Comparison of ENCODE assay signal across 12 cellular contexts in genomic region chr9:18890372-18890771, GRCh38.
DNase-seq lines count a peak whose midpoint lies in the region; ATAC-seq and TF ChIP-seq lines count a peak whose summit lies in the region.
"Had no signal": no experiment of that assay in that cellular context is flagged by ENCODE, and none has a peak within 500 bp of the region (broad histone marks: within the 10 kb centered on the region; RNA-seq: fewer than 3 reads in every experiment).

No MANE protein-coding gene starts in this region.

- no peak overlapping the region for H3K4me3 Mint-ChIP-seq in T-cell
- H3K4me3 Mint-ChIP-seq: activated naive CD8-positive, alpha-beta T cell; stimulated activated effector memory CD8-positive, alpha-beta T cell treated with anti-CD3 and anti-CD28 coated beads, Interleukin-12 subunit alpha, Interleukin-12 subunit beta, amount 100 ng/mL, for 72 hours had no signal

- CTCF ChIA-PET in T-cell (lab: Charles Lee) = no interaction called here

- H3K27me3 ChIP-seq in smooth muscle cell (ENCODE audit: low read depth) = no peaks in the 10 kb centered on the region

- H3F3A ChIP-seq in smooth muscle cell (ENCODE audit: low read depth) = no peaks in the 10 kb centered on the region

- H3K27ac ChIP-seq in smooth muscle cell (ENCODE audit: low read depth) = no peak overlapping the region
- H3K27ac ChIP-seq: psoas muscle had no signal

- no peaks in the 10 kb centered on the region for H4K20me1 ChIP-seq in smooth muscle cell (ENCODE audit: low read depth)

- no peak overlapping the region for H3K4me3 ChIP-seq in smooth muscle cell
- H3K4me3 ChIP-seq: psoas muscle had no signal

- H3K4me1 Mint-ChIP-seq in T-cell = no peaks in the 10 kb centered on the region
- H3K4me1 Mint-ChIP-seq: stimulated activated effector memory CD8-positive, alpha-beta T cell treated with anti-CD3 and anti-CD28 coated beads, Interleukin-12 subunit alpha, Interleukin-12 subunit beta, amount 100 ng/mL, for 72 hours had no signal

- H3K9ac ChIP-seq in smooth muscle cell (ENCODE audit: low read depth) = no peak overlapping the region

- H2AFZ ChIP-seq in smooth muscle cell (ENCODE audit: low read depth) = no peak overlapping the region

- H3K9me3 ChIP-seq in smooth muscle cell (replicated peaks; ENCODE audit: low read depth) = no peaks in the 10 kb centered on the region
- H3K9me3 ChIP-seq: psoas muscle had no signal

- no peaks in the 10 kb centered on the region for H3K36me3 Mint-ChIP-seq in T-cell
- H3K36me3 Mint-ChIP-seq: activated naive CD8-positive, alpha-beta T cell; stimulated activated effector memory CD8-positive, alpha-beta T cell treated with anti-CD3 and anti-CD28 coated beads, Interleukin-12 subunit alpha, Interleukin-12 subunit beta, amount 100 ng/mL, for 72 hours had no signal

- H3K79me2 ChIP-seq in smooth muscle cell (ENCODE audit: low read depth) = no peaks in the 10 kb centered on the region

- H3K4me2 ChIP-seq in smooth muscle cell = no peak overlapping the region

- no peak overlapping the region for H3K27ac Mint-ChIP-seq in T-cell
- H3K27ac Mint-ChIP-seq: activated naive CD8-positive, alpha-beta T cell; stimulated activated effector memory CD8-positive, alpha-beta T cell treated with anti-CD3 and anti-CD28 coated beads, Interleukin-12 subunit alpha, Interleukin-12 subunit beta, amount 100 ng/mL, for 72 hours had no signal

- ATAC-seq in GM21515 (IDR thresholded peaks at IDR 0.05; ENCODE audit: unreplicated experiment) (peak; percentile 73), HG03565 (IDR thresholded peaks at IDR 0.05; ENCODE audit: unreplicated experiment) (peak; percentile 70), T-cell (replicated peaks in 1 of 4) (no peak)

- H3K4me1 ChIP-seq in smooth muscle cell (ENCODE audit: low read depth) = no peaks in the 10 kb centered on the region
- H3K4me1 ChIP-seq: psoas muscle had no signal

- POLR2A ChIA-PET in T-cell (lab: Charles Lee) = no interaction called here

- peaks cover 3 to 15% (median 9%) of the 10 kb centered on the region in 3 donors for H3K9me3 Mint-ChIP-seq in T-cell

- TF ChIP-seq CTCF in smooth muscle cell (IDR thresholded peaks at IDR 0.05; ENCODE audit: borderline replicate concordance, insufficient read depth, poor library complexity, severe bottlenecking) = no peak

- peaks cover 0 to 3% of the 10 kb centered on the region in 2 donors for H3K27me3 Mint-ChIP-seq in T-cell

- H3K36me3 ChIP-seq in smooth muscle cell (ENCODE audit: low read depth) = no peaks in the 10 kb centered on the region

- DNase-seq in GM03348 (ENCODE audit: low spot score) = peak; percentile 50
- peak; percentile 47 for DNase-seq in dedifferentiated amniotic fluid mesenchymal stem cell (ENCODE audit: extremely low spot score)
- DNase-seq in T-cell = no peak
- no peak for DNase-seq in RPMI8226
- no peak for DNase-seq in H4 (ENCODE audit: low spot score)
- DNase-seq in smooth muscle cell (lab: John Stamatoyannopoulos, UW; ENCODE audit: unreplicated experiment) = no peak
- DNase-seq: GOT3, psoas muscle had no signal

- WGBS in smooth muscle cell (ENCODE audit: low lambda C conversion rate) = 92% methylated on average over 4 of the region's 4 CpGs

Comparison
In these comparisons a context has a peak if more than half of its experiments do, and no peak if none do; other contexts are left out.
1. DNase-seq: peak in GM03348 (single experiment) and dedifferentiated amniotic fluid mesenchymal stem cell (single experiment); none in T-cell (0 of 34), RPMI8226 (single experiment), H4 (single experiment) and smooth muscle cell (single experiment).
2. ATAC-seq: peak in GM21515 (single experiment) and HG03565 (single experiment); none in T-cell (0 of 4).